ENCODE assay signal across 13 cellular contexts in genomic region chr1:2145946-2146835, GRCh38. TPM values are rescaled to one million over a fixed set of nuclear protein-coding genes. Genes with fewer than 3 reads are reported as not detected.
DNase-seq lines count a peak whose midpoint lies in the region; ATAC-seq lines count a peak whose summit lies in the region.
"Had no signal": no experiment of that assay in that cellular context is flagged by ENCODE, and none has a peak within 500 bp of the region (broad histone marks: within the 10 kb centered on the region; RNA-seq: fewer than 3 reads in every experiment).

No MANE protein-coding gene starts in this region.

- POLR2A ChIA-PET in activated CD4-positive, alpha-beta T cell treated with anti-CD3 and anti-CD28 coated beads, Interleukin-2, amount 10 ng/mL, durations not matched to agents 7 days and 5 days (lab: Charles Lee) = no interaction called here
- POLR2A ChIA-PET in naive thymus-derived CD8-positive, alpha-beta T cell (lab: Charles Lee) = no interaction called here

- no peak overlapping the region for H3K27ac Mint-ChIP-seq in activated CD4-positive, alpha-beta T cell treated with anti-CD3 and anti-CD28 coated beads, Interleukin-2, amount 10 ng/mL, durations not matched to agents 7 days and 5 days
- H3K27ac Mint-ChIP-seq in activated T-helper 17 cell treated with anti-CD3 and anti-CD28 coated beads, Interleukin-2, amount 50 U/mL, for 72 hours = no peak overlapping the region
- peak overlapping the region in 2 of 10 donors; percentile 29 to 48 for H3K27ac Mint-ChIP-seq in naive thymus-derived CD8-positive, alpha-beta T cell
- H3K27ac Mint-ChIP-seq: T-helper 2 cell treated with Interferon-gamma antibody and Interleukin-4, amounts not matched to agents 5 μg/mL and 100 μg/mL, for 36 hours had no signal

- H3K4me1 Mint-ChIP-seq in activated CD4-positive, alpha-beta T cell treated with anti-CD3 and anti-CD28 coated beads, Interleukin-2, amount 10 ng/mL, durations not matched to agents 7 days and 5 days = peaks cover 5% of the 10 kb centered on the region
- no peaks in the 10 kb centered on the region for H3K4me1 Mint-ChIP-seq in activated T-helper 17 cell treated with anti-CD3 and anti-CD28 coated beads, Interleukin-2, amount 50 U/mL, for 72 hours
- H3K4me1 Mint-ChIP-seq in naive thymus-derived CD8-positive, alpha-beta T cell = peaks cover 3 to 33% (median 17%) of the 10 kb centered on the region in 4 donors

- CTCF ChIA-PET in activated CD4-positive, alpha-beta T cell treated with anti-CD3 and anti-CD28 coated beads, Interleukin-2, amount 10 ng/mL, durations not matched to agents 7 days and 5 days (lab: Charles Lee) = interaction anchor here (0.6 to 1.0 kb wide), 3 partner anchors 9 to 88 kb away, joined by 3 to 4 read pairs (median 3); partner anchors contain the start of gene FAAP20

- H3K27me3 Mint-ChIP-seq in activated CD4-positive, alpha-beta T cell treated with anti-CD3 and anti-CD28 coated beads, Interleukin-2, amount 10 ng/mL, durations not matched to agents 7 days and 5 days = no peaks in the 10 kb centered on the region
- no peaks in the 10 kb centered on the region for H3K27me3 Mint-ChIP-seq in activated T-helper 17 cell treated with anti-CD3 and anti-CD28 coated beads, Interleukin-2, amount 50 U/mL, for 72 hours
- H3K27me3 Mint-ChIP-seq in naive thymus-derived CD8-positive, alpha-beta T cell = no peaks in the 10 kb centered on the region

- no peaks in the 10 kb centered on the region for H3K9me3 Mint-ChIP-seq in activated CD4-positive, alpha-beta T cell treated with anti-CD3 and anti-CD28 coated beads, Interleukin-2, amount 10 ng/mL, durations not matched to agents 7 days and 5 days
- no peaks in the 10 kb centered on the region for H3K9me3 Mint-ChIP-seq in activated T-helper 17 cell treated with anti-CD3 and anti-CD28 coated beads, Interleukin-2, amount 50 U/mL, for 72 hours
- no peaks in the 10 kb centered on the region for H3K9me3 Mint-ChIP-seq in naive thymus-derived CD8-positive, alpha-beta T cell
- H3K9me3 Mint-ChIP-seq: T-helper 2 cell treated with Interferon-gamma antibody and Interleukin-4, amounts not matched to agents 5 μg/mL and 100 μg/mL, for 36 hours had no signal

- peak; percentile 25 for ATAC-seq in activated T-helper 17 cell treated with anti-CD3 and anti-CD28 coated beads, Interleukin-2, amount 50 U/mL, for 72 hours (replicated peaks)
- peak; percentile 69 to 73 for ATAC-seq in naive thymus-derived CD8-positive, alpha-beta T cell
- ATAC-seq in HG02588 (IDR thresholded peaks at IDR 0.05; ENCODE audit: unreplicated experiment) (no peak), GM19452 (IDR thresholded peaks at IDR 0.05; ENCODE audit: unreplicated experiment) (no peak), GM21423 (IDR thresholded peaks at IDR 0.05; ENCODE audit: unreplicated experiment) (no peak)
- ATAC-seq: GM12878 had no signal

- in situ Hi-C loops in KBM-7 (cut with MboI; ENCODE audit: low pct_unique_long_range_greater_than_20kb, low sequenced_read_pairs) = no loop called here

- no peaks in the 10 kb centered on the region for H3K36me3 Mint-ChIP-seq in activated CD4-positive, alpha-beta T cell treated with anti-CD3 and anti-CD28 coated beads, Interleukin-2, amount 10 ng/mL, durations not matched to agents 7 days and 5 days (ENCODE audit: low read depth)
- no peaks in the 10 kb centered on the region for H3K36me3 Mint-ChIP-seq in activated T-helper 17 cell treated with anti-CD3 and anti-CD28 coated beads, Interleukin-2, amount 50 U/mL, for 72 hours (ENCODE audit: low read depth)
- H3K36me3 Mint-ChIP-seq in naive thymus-derived CD8-positive, alpha-beta T cell = peaks cover 0 to 3% (median 3%) of the 10 kb centered on the region in 3 donors

- no peak overlapping the region for H3K4me3 Mint-ChIP-seq in activated CD4-positive, alpha-beta T cell treated with anti-CD3 and anti-CD28 coated beads, Interleukin-2, amount 10 ng/mL, durations not matched to agents 7 days and 5 days
- H3K4me3 Mint-ChIP-seq in activated T-helper 17 cell treated with anti-CD3 and anti-CD28 coated beads, Interleukin-2, amount 50 U/mL, for 72 hours = no peak overlapping the region
- peak overlapping the region in 1 of 10 donors; percentile 24 for H3K4me3 Mint-ChIP-seq in naive thymus-derived CD8-positive, alpha-beta T cell
- H3K4me3 Mint-ChIP-seq: T-helper 2 cell treated with Interferon-gamma antibody and Interleukin-4, amounts not matched to agents 5 μg/mL and 100 μg/mL, for 36 hours had no signal

- peak; percentile 60 for DNase-seq in activated CD4-positive, alpha-beta T cell treated with anti-CD3 and anti-CD28 coated beads, Interleukin-2, amount 10 ng/mL, durations not matched to agents 7 days and 5 days
- DNase-seq in activated CD4-positive, alpha-beta T cell treated with anti-CD3 and anti-CD28 coated beads, Interleukin-2, amount 50 U/mL, for 1 hour = no peak
- peak; percentile 4 for DNase-seq in KBM-7
- DNase-seq in naive thymus-derived CD8-positive, alpha-beta T cell = peak in 8 of 10 donors; percentile 23 to 69 (median 54)
- DNase-seq: dermis blood vessel endothelial cell, GOT3, NCI-H446 treated with DMSO at 0.1 percent for 48 hours had no signal

RNA-seq across cellular contexts. Expression of gene FAAP20, which starts 48.4 kb away (rescaled TPM):
- 10 to 100 TPM; 61.3 to 66.2 TPM for total RNA-seq in activated CD4-positive, alpha-beta T cell treated with anti-CD3 and anti-CD28 coated beads, Interleukin-2, amount 10 ng/mL, durations not matched to agents 7 days and 5 days
- 10 to 100 TPM; 56.7 to 68.3 TPM for total RNA-seq in activated T-helper 17 cell treated with anti-CD3 and anti-CD28 coated beads, Interleukin-2, amount 50 U/mL, for 72 hours
- 10 to 100 TPM; 39.4 to 49.3 TPM for total RNA-seq in naive thymus-derived CD8-positive, alpha-beta T cell
- 10 to 100 TPM; 70.1 to 76.6 (median 74.9) TPM for polyA plus RNA-seq in naive thymus-derived CD8-positive, alpha-beta T cell

Comparison
In these comparisons a context has a peak if more than half of its experiments do, and no peak if none do; other contexts are left out.
1. ATAC-seq: peak in activated T-helper 17 cell treated with anti-CD3 and anti-CD28 coated beads, Interleukin-2, amount 50 U/mL, for 72 hours (single experiment) and naive thymus-derived CD8-positive, alpha-beta T cell (2 of 2); none in HG02588 (single experiment), GM19452 (single experiment) and GM21423 (single experiment).